Comparison of ENCODE assay signal across 1 cellular context in genomic region chr12:53379389-53380103, GRCh38.
TF ChIP-seq lines count a peak whose summit lies in the region.

No MANE protein-coding gene starts in this region.

TF ChIP-seq in HepG2, 621 proteins besides CTCF, POLR2A, EP300 and RAD21 (continued from another document and continues in another):
- TF ChIP-seq TRAFD1 (CRISPR knock-in tag; IDR thresholded peaks at IDR 0.05; ENCODE audit: borderline replicate concordance) (no peak), YEATS2 (CRISPR knock-in tag; IDR thresholded peaks at IDR 0.05; ENCODE audit: borderline replicate concordance) (peak; percentile 49; the same call in 1 of the 2 replicates), XRCC5 (optimal IDR thresholded peaks at IDR 0.05; ENCODE audit: low read length) (no peak), E2F2 (CRISPR knock-in tag; IDR thresholded peaks at IDR 0.05; ENCODE audit: borderline replicate concordance) (no peak), CBFB (CRISPR knock-in tag; IDR thresholded peaks at IDR 0.05) (no peak), SOX5 (CRISPR knock-in tag; IDR thresholded peaks at IDR 0.05; ENCODE audit: borderline replicate concordance) (no peak), ZNF318 (CRISPR knock-in tag; IDR thresholded peaks at IDR 0.05) (no peak), MLX (CRISPR knock-in tag; IDR thresholded peaks at IDR 0.05) (no peak), ELF3 (CRISPR knock-in tag; IDR thresholded peaks at IDR 0.05) (peak; percentile 60), GATAD1 (CRISPR knock-in tag; IDR thresholded peaks at IDR 0.05) (peak; percentile 47), TOE1 (CRISPR knock-in tag; IDR thresholded peaks at IDR 0.05) (no peak), ZBTB43 (CRISPR knock-in tag; conservative IDR thresholded peaks at IDR 0.05) (no peak), BORCS8-MEF2B (CRISPR knock-in tag; IDR thresholded peaks at IDR 0.05) (no peak), ZNF547 (CRISPR knock-in tag; IDR thresholded peaks at IDR 0.05) (0 out of 2 replicates have a peak, but pooled peaks have one; percentile 50), PAF1 (CRISPR knock-in tag; IDR thresholded peaks at IDR 0.05) (no peak), ELF1 (CRISPR knock-in tag; IDR thresholded peaks at IDR 0.05) (peak; percentile 78), SOX6 (IDR thresholded peaks at IDR 0.05) (no peak), SOX6 (CRISPR knock-in tag; IDR thresholded peaks at IDR 0.05) (peak; percentile 32; the same call in 1 of the 2 replicates), PAWR (CRISPR knock-in tag; IDR thresholded peaks at IDR 0.05; ENCODE audit: borderline replicate concordance) (no peak), ZNF317 (CRISPR knock-in tag; IDR thresholded peaks at IDR 0.05) (no peak), KLF11 (CRISPR knock-in tag; IDR thresholded peaks at IDR 0.05) (0 out of 2 replicates have a peak, but pooled peaks have one; percentile 64), ZGPAT (CRISPR knock-in tag; IDR thresholded peaks at IDR 0.05) (peak; percentile 39), PAX8 (CRISPR knock-in tag; IDR thresholded peaks at IDR 0.05; ENCODE audit: borderline replicate concordance) (no peak), STAT6 (CRISPR knock-in tag; IDR thresholded peaks at IDR 0.05; ENCODE audit: borderline replicate concordance) (no peak), ZBTB40 (IDR thresholded peaks at IDR 0.05) (no peak), ZBTB40 (CRISPR knock-in tag; IDR thresholded peaks at IDR 0.05) (no peak), NFE2L1 (CRISPR knock-in tag; IDR thresholded peaks at IDR 0.05; ENCODE audit: borderline replicate concordance) (no peak), ZFP41 (CRISPR knock-in tag; IDR thresholded peaks at IDR 0.05; ENCODE audit: borderline replicate concordance) (no peak)
